1 cellular context compared by ENCODE assay signal in genomic region chr1:11245904-11246726, GRCh38.
TF ChIP-seq lines count a peak whose summit lies in the region.

No MANE protein-coding gene starts in this region.

TF ChIP-seq in K562, 482 proteins besides CTCF, POLR2A, EP300 and RAD21:
- TF ChIP-seq ASH1L (IDR thresholded peaks at IDR 0.05; ENCODE audit: borderline replicate concordance, low read depth, partially characterized antibody), result no peak
- no peak for TF ChIP-seq SIN3A (IDR thresholded peaks at IDR 0.05; ENCODE audit: borderline replicate concordance in 2 of 2, control insufficient read depth in 1 of 2, low read depth in 2 of 2, low read length in 2 of 2)
- no peak for TF ChIP-seq SPI1 (IDR thresholded peaks at IDR 0.05; ENCODE audit: borderline replicate concordance, low read depth, low read length)
- TF ChIP-seq, protein P1, sequence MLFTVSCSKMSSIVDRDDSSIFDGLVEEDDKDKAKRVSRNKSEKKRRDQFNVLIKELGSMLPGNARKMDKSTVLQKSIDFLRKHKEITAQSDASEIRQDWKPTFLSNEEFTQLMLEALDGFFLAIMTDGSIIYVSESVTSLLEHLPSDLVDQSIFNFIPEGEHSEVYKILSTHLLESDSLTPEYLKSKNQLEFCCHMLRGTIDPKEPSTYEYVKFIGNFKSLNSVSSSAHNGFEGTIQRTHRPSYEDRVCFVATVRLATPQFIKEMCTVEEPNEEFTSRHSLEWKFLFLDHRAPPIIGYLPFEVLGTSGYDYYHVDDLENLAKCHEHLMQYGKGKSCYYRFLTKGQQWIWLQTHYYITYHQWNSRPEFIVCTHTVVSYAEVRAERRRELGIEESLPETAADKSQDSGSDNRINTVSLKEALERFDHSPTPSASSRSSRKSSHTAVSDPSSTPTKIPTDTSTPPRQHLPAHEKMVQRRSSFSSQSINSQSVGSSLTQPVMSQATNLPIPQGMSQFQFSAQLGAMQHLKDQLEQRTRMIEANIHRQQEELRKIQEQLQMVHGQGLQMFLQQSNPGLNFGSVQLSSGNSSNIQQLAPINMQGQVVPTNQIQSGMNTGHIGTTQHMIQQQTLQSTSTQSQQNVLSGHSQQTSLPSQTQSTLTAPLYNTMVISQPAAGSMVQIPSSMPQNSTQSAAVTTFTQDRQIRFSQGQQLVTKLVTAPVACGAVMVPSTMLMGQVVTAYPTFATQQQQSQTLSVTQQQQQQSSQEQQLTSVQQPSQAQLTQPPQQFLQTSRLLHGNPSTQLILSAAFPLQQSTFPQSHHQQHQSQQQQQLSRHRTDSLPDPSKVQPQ (CRISPR knock-in tag; IDR thresholded peaks at IDR 0.05; ENCODE audit: borderline replicate concordance), result no peak
- no peak for TF ChIP-seq WHSC1 (IDR thresholded peaks at IDR 0.05; ENCODE audit: low read length)
- no peak for TF ChIP-seq SMARCA5 (IDR thresholded peaks at IDR 0.05)
- TF ChIP-seq SP2 (IDR thresholded peaks at IDR 0.05; ENCODE audit: extremely low read depth, low read depth, low read length, poor library complexity, severe bottlenecking), result no peak
- TF ChIP-seq, protein P2, sequence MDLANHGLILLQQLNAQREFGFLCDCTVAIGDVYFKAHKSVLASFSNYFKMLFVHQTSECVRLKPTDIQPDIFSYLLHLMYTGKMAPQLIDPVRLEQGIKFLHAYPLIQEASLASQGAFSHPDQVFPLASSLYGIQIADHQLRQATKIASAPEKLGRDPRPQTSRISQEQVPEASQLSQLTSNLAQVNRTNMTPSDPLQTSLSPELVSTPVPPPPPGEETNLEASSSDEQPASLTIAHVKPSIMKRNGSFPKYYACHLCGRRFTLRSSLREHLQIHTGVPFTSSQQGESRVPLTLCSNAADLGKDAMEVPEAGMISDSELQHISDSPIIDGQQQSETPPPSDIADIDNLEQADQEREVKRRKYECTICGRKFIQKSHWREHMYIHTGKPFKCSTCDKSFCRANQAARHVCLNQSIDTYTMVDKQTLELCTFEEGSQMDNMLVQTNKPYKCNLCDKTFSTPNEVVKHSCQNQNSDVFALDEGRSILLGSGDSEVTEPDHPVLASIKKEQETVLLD (IDR thresholded peaks at IDR 0.05), result no peak
- no peak for TF ChIP-seq NR0B1 (IDR thresholded peaks at IDR 0.05; ENCODE audit: partially characterized antibody)
- no peak for TF ChIP-seq CBFA2T2 (conservative IDR thresholded peaks at IDR 0.05)
- no peak for TF ChIP-seq FIP1L1 (IDR thresholded peaks at IDR 0.05; ENCODE audit: low read depth, low read length, poor library complexity, severe bottlenecking)
- no peak for TF ChIP-seq SREBF2 (CRISPR knock-in tag; IDR thresholded peaks at IDR 0.05)
- no peak for TF ChIP-seq HEY1 (CRISPR knock-in tag; IDR thresholded peaks at IDR 0.05; ENCODE audit: borderline replicate concordance)
- no peak for TF ChIP-seq SIRT6 (IDR thresholded peaks at IDR 0.05; ENCODE audit: low read depth, low read length)
- TF ChIP-seq BCL6 (CRISPR knock-in tag; IDR thresholded peaks at IDR 0.05), result no peak
- no peak for TF ChIP-seq CC2D1A (IDR thresholded peaks at IDR 0.05)
- no peak for TF ChIP-seq ZNF212 (CRISPR knock-in tag; IDR thresholded peaks at IDR 0.05)
- TF ChIP-seq ZNF609 (CRISPR knock-in tag; IDR thresholded peaks at IDR 0.05; ENCODE audit: borderline replicate concordance), result no peak
- TF ChIP-seq, protein P3, sequence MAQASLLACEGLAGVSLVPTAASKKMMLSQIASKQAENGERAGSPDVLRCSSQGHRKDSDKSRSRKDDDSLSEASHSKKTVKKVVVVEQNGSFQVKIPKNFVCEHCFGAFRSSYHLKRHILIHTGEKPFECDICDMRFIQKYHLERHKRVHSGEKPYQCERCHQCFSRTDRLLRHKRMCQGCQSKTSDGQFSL (CRISPR knock-in tag; IDR thresholded peaks at IDR 0.05), result no peak
- TF ChIP-seq, protein P3 (tag; IDR thresholded peaks at IDR 0.05), result no peak
- TF ChIP-seq TEAD4 (IDR thresholded peaks at IDR 0.05; ENCODE audit: low read length), result no peak
- TF ChIP-seq TEAD4 (CRISPR knock-in tag; IDR thresholded peaks at IDR 0.05; ENCODE audit: borderline replicate concordance), result no peak
